Comparison of ENCODE assay signal across 9 cellular contexts in the genomic region with DNA sequence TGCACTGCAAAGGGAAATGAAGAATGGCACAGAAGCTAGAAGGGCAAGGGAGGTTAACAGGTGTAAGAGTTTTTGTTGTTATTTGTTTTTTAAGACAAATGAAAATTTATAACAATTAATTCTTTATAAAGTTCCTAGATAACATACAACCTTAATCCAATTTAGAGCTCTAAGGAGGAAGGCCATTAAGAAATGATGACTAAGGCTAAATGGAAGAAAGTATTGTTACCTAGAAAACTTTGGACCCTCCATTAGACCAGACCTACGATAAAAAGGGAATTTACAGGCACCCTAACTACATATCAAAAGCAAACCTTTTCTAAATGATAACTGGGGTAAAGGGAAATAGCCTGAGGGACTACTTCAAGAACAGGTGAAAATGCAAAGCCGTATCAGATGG.
"Had no signal": no experiment of that assay in that cellular context is flagged by ENCODE, and none has a peak within 500 bp of the region (broad histone marks: within the 10 kb centered on the region; RNA-seq: fewer than 3 reads in every experiment).

No MANE protein-coding gene starts in this region.

- H3K9me3 ChIP-seq: HAP-1 had no signal

- H3K4me2 ChIP-seq: KMS-11 had no signal

- H3K36me3 ChIP-seq: HAP-1 had no signal

- H3K27ac ChIP-seq: GM23248, KMS-11 had no signal

- ATAC-seq: HCT116 had no signal

- DNase-seq: GOT3, H7, HFFc6, Karpas-422, KBM-7 had no signal

- H2AFZ ChIP-seq: GM23248 had no signal

- H3K9ac ChIP-seq: GM23248, KMS-11 had no signal

- H3K4me3 ChIP-seq: GM23248, HAP-1 had no signal
